In the genomic region with DNA sequence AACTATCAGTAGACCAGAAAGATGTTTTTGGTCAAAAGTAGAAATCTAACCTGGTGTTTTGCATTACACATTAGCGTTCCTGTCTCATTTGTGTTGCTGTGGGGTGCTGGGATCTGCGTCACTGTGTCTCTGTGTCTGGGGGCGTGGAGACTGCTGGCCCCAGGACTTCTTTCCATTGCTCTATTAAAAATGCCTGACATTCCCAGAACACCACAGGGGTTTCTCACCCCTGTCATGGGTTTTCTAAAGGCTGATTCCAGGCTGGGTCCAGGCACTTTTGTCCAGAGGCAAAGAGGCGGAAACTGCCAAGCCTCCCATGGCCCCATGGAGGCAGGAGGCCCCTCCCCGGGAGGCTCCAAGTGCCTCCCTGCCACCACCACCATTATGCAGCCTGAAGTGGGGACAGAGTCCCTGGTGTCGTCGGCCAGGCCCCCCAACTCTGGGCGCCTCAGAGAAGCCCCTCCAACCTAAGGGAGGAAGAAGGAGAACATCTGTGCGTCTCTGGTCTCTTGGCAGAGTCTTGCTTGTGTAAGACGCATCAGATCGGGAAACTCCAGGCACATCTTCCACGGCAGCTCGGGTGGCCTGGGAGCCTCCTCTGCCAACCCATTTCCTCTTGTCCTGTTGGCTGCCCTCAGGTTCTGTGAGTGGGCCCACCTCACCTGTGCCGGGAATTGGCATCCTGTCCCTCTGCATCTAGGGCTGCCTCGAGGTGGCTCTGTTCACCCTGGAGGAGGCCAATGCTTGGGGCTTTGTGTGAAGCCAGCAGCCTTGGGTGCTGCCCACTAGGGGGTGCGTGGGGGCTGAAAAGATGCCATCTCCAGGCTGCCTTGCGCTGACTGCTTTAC, we compare ENCODE assay signal across 8 cellular contexts. TPM values are rescaled to one million over a fixed set of nuclear protein-coding genes. Genes with fewer than 3 reads are reported as not detected.
DNase-seq lines count a peak whose midpoint lies in the region; ATAC-seq and TF ChIP-seq lines count a peak whose summit lies in the region.

No MANE protein-coding gene starts in this region.

- intact Hi-C loops in PC-3 (cut with micrococcal nuclease): loop anchor here (1.0 kb wide), 1 partner anchor 110 kb away; no protein-coding TSS in a partner anchor
- intact Hi-C loops in transverse colon (cut with DNase I; ENCODE audit: low total_unique reads): no loop called here

- no peak overlapping the region for H2AFZ ChIP-seq in PC-3 (ENCODE audit: low read length)

- CTCF ChIA-PET in PC-3 (lab: Charles Lee): no interaction called here

- WGBS in transverse colon (ENCODE audit: low coverage in 1 of 2), 2 donors: 67 to 100% methylated on average over 1 to 17 of the region's 17 CpGs

- TF ChIP-seq CTCF in C4-2B (conservative IDR thresholded peaks at IDR 0.05) (peak; percentile 83), PC-3 (conservative IDR thresholded peaks at IDR 0.05; ENCODE audit: low read depth, low read length) (peak; percentile 89), omental fat pad (IDR thresholded peaks at IDR 0.05) (no peak), transverse colon (IDR thresholded peaks at IDR 0.05) (no peak)

- POLR2A ChIA-PET in PC-3 (lab: Charles Lee; ENCODE audit: unreplicated experiment): no interaction called here

- no peak for TF ChIP-seq EP300 in transverse colon (IDR thresholded peaks at IDR 0.05; ENCODE audit: low read depth)

- H3K27me3 ChIP-seq in PC-3 (ENCODE audit: low read length) (no peaks in the 10 kb centered on the region), transverse colon (peaks cover 26% of the 10 kb centered on the region)

- H3K4me2 ChIP-seq in PC-3 (ENCODE audit: low read length): no peak overlapping the region

- no peaks in the 10 kb centered on the region for H3K4me1 ChIP-seq in PC-3 (ENCODE audit: insufficient read depth, low read length)
- H3K4me1 ChIP-seq in transverse colon: no peaks in the 10 kb centered on the region

- H4K20me1 ChIP-seq in PC-3 (ENCODE audit: low read length): no peaks in the 10 kb centered on the region

- no TSS peak for BruUV-seq in PC-3 (replicated peaks; lab: Mats Ljungman, UMichigan)

- ATAC-seq in GM18907 (IDR thresholded peaks at IDR 0.05; ENCODE audit: unreplicated experiment): peak; percentile 48
- peak; percentile 92 for ATAC-seq in PC-3
- peak; percentile 48 for ATAC-seq in esophagus mucosa
- ATAC-seq in omental fat pad (ENCODE audit: low FRiP score): no peak
- no peak for ATAC-seq in HG03095 (IDR thresholded peaks at IDR 0.05; ENCODE audit: unreplicated experiment)

- DNase-seq in PC-3: peak; percentile 69
- peak; percentile 20 for DNase-seq in stimulated activated CD4-positive, alpha-beta T cell treated with anti-CD3 and anti-CD28 coated beads, Interleukin-4, amount 100 ng/mL, for 1 hour
- no peak for DNase-seq in omental fat pad (ENCODE audit: low spot score)
- DNase-seq in transverse colon: no peak

- H3K9ac ChIP-seq in PC-3 (ENCODE audit: low read length): no peak overlapping the region

- H3F3A ChIP-seq in PC-3 (ENCODE audit: low read length, unreplicated experiment): no peaks in the 10 kb centered on the region

- no peak overlapping the region for H3K4me3 ChIP-seq in PC-3 (ENCODE audit: low read length)
- no peak overlapping the region for H3K4me3 ChIP-seq in transverse colon

- no peaks in the 10 kb centered on the region for H3K36me3 ChIP-seq in PC-3 (ENCODE audit: low read depth, low read length)
- no peaks in the 10 kb centered on the region for H3K36me3 ChIP-seq in transverse colon

- no peaks in the 10 kb centered on the region for H3K79me2 ChIP-seq in PC-3 (ENCODE audit: low read length)

- H3K9me2 ChIP-seq in PC-3 (replicated peaks; ENCODE audit: low read length): no peaks in the 10 kb centered on the region

- TF ChIP-seq POLR2A in transverse colon (IDR thresholded peaks at IDR 0.05): no peak

- H3K27ac ChIP-seq in C4-2B: no peak overlapping the region
- H3K27ac ChIP-seq in PC-3 (ENCODE audit: low read length): no peak overlapping the region
- H3K27ac ChIP-seq in transverse colon: no peak overlapping the region

- in situ Hi-C loops in transverse colon (cut with MboI; ENCODE audit: low pct_ligation_motif_present in 1 of 4, low pct_unique_long_range_greater_than_20kb in 1 of 4, low sequenced_read_pairs in 3 of 4): no loop called here

- no peaks in the 10 kb centered on the region for H3K9me3 ChIP-seq in PC-3 (ENCODE audit: low read length)
- no peaks in the 10 kb centered on the region for H3K9me3 ChIP-seq in transverse colon

RNA-seq across cellular contexts. Expression of a gene that starts 13.8 kb away (rescaled TPM):
- total RNA-seq in PC-3 (2014; rRNA removed): 1.2 and 1.4 TPM in 2 replicates
- total RNA-seq in esophagus mucosa: 0.36 TPM
- total RNA-seq in omental fat pad: under 1 TPM in 3 of 4 donors, not detected in 1; 0.44 to 0.65 (median 0.60) TPM
- under 1 TPM in 3 of 4 donors, not detected in 1; under 0.01 to 0.40 (median under 0.01) TPM for total RNA-seq in transverse colon

Comparison
In these comparisons a context has a peak if more than half of its experiments do, and no peak if none do; other contexts are left out.
1. CTCF ChIP-seq: peak in C4-2B (single experiment) and PC-3 (single experiment); none in omental fat pad (0 of 3) and transverse colon (0 of 5).
2. ATAC-seq: peak in GM18907 (single experiment), PC-3 (single experiment) and esophagus mucosa (single experiment); none in omental fat pad (single experiment) and HG03095 (single experiment).
3. DNase-seq: peak in PC-3 (single experiment) and stimulated activated CD4-positive, alpha-beta T cell treated with anti-CD3 and anti-CD28 coated beads, Interleukin-4, amount 100 ng/mL, for 1 hour (single experiment); none in omental fat pad (single experiment) and transverse colon (single experiment).